11 cellular contexts compared by ENCODE assay signal in the genomic region with DNA sequence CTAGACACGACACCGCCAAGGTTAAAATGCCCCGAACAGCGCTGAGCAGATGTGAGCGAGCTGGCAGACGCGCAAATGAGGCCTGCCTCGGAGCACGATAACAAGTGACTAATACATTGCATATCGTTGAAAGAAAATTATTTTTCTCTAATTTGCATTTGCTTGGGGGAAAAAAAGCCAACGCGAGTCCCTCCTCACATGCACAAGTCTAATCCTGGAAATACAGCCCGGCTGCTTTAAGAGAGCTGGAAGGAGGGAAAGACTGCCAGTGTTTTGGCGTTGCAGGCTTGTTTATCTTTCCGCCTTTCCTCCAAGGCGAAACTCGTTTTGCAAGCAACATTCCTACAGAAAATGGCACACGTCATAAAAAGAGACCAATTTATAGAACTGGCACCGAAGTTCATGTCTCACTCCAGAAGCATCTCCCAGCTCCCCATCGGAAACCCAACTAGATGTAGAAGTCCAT. TPM values are rescaled to one million over a fixed set of nuclear protein-coding genes. Genes with fewer than 3 reads are reported as not detected.
DNase-seq lines count a peak whose midpoint lies in the region; ATAC-seq and TF ChIP-seq lines count a peak whose summit lies in the region.
"Had no signal": no experiment of that assay in that cellular context is flagged by ENCODE, and none has a peak within 500 bp of the region (broad histone marks: within the 10 kb centered on the region; RNA-seq: fewer than 3 reads in every experiment).

No MANE protein-coding gene starts in this region.

- no peak for TF ChIP-seq POLR2A in thyroid gland (IDR thresholded peaks at IDR 0.05)

- intact Hi-C loops in thyroid gland (cut with DNase I) = no loop called here

- POLR2A ChIA-PET in activated naive CD8-positive, alpha-beta T cell treated with anti-CD3 and anti-CD28 coated beads, Interleukin-2, amount 10 ng/mL, durations not matched to agents 7 days and 5 days (lab: Charles Lee) = interaction anchor here (0.6 to 1.1 kb wide), 3 partner anchors 9 to 262 kb away, joined by 3 read pairs; no protein-coding TSS in a partner anchor

- no peaks in the 10 kb centered on the region for H3K27me3 Mint-ChIP-seq in activated naive CD8-positive, alpha-beta T cell treated with anti-CD3 and anti-CD28 coated beads, Interleukin-2, amount 10 ng/mL, durations not matched to agents 7 days and 5 days
- H3K27me3 Mint-ChIP-seq in activated naive CD8-positive, alpha-beta T cell treated with anti-CD3 and anti-CD28 coated beads, Interleukin-2, amount 50 U/mL, for 24 hours = no peaks in the 10 kb centered on the region

- peak overlapping the region; percentile 20; the same call in 1 of the 2 replicates for H3K27ac ChIP-seq in WERI-Rb-1
- no peak overlapping the region for H3K27ac ChIP-seq in hepatocyte
- peak overlapping the region in 1 of 3 donors; percentile 36 for H3K27ac ChIP-seq in thyroid gland

- H3K27me3 ChIP-seq in WERI-Rb-1 (ENCODE audit: insufficient read depth, low read depth, severe bottlenecking) = peaks cover 87% of the 10 kb centered on the region
- peaks cover 27% of the 10 kb centered on the region for H3K27me3 ChIP-seq in hepatocyte
- no peaks in the 10 kb centered on the region for H3K27me3 ChIP-seq in thyroid gland

- H4K20me1 ChIP-seq in hepatocyte (ENCODE audit: insufficient read depth, poor library complexity, severe bottlenecking) = peaks cover 54% of the 10 kb centered on the region

- peaks cover 84% of the 10 kb centered on the region for H3K79me2 ChIP-seq in hepatocyte

- no peak for DNase-seq in activated naive CD8-positive, alpha-beta T cell treated with anti-CD3 and anti-CD28 coated beads, Interleukin-2, amount 10 ng/mL, durations not matched to agents 7 days and 5 days
- DNase-seq in activated naive CD8-positive, alpha-beta T cell treated with anti-CD3 and anti-CD28 coated beads, Interleukin-2, amount 50 U/mL, for 24 hours = no peak
- no peak for DNase-seq in WERI-Rb-1
- peak; percentile 58 for DNase-seq in hepatocyte (ENCODE audit: low spot score)
- DNase-seq in thyroid gland = peak; percentile 31 to 47
- DNase-seq in NCI-H146 (lab: John Stamatoyannopoulos, UW) = no peak
- no peak for DNase-seq in NCI-H1105 treated with DMSO at 0.1 percent for 48 hours (lab: John Stamatoyannopoulos, UW)
- DNase-seq: activated naive CD4-positive, alpha-beta T cell treated with anti-CD3 and anti-CD28 coated beads for 36 hours; stimulated activated naive CD4-positive, alpha-beta T cell treated with Interleukin-2 at 50 U/mL for 16 hours had no signal

- H3K36me3 ChIP-seq in WERI-Rb-1 = peaks cover 26% of the 10 kb centered on the region
- no peaks in the 10 kb centered on the region for H3K36me3 ChIP-seq in hepatocyte (replicated peaks; ENCODE audit: insufficient read depth, low read depth)
- H3K36me3 ChIP-seq in thyroid gland = no peaks in the 10 kb centered on the region

- peaks cover 33% of the 10 kb centered on the region for H3K4me1 Mint-ChIP-seq in activated naive CD8-positive, alpha-beta T cell treated with anti-CD3 and anti-CD28 coated beads, Interleukin-2, amount 10 ng/mL, durations not matched to agents 7 days and 5 days
- H3K4me1 Mint-ChIP-seq in activated naive CD8-positive, alpha-beta T cell treated with anti-CD3 and anti-CD28 coated beads, Interleukin-2, amount 50 U/mL, for 24 hours = peaks cover 66% of the 10 kb centered on the region

- H3K9me3 ChIP-seq in WERI-Rb-1 (ENCODE audit: severe bottlenecking) = no peaks in the 10 kb centered on the region
- no peaks in the 10 kb centered on the region for H3K9me3 ChIP-seq in hepatocyte (ENCODE audit: low read depth)
- no peaks in the 10 kb centered on the region for H3K9me3 ChIP-seq in thyroid gland
- H3K9me3 ChIP-seq: Caco-2 had no signal

- H3K9me2 ChIP-seq in hepatocyte (replicated peaks; ENCODE audit: insufficient read depth) = no peaks in the 10 kb centered on the region

- H3K27ac Mint-ChIP-seq in activated naive CD8-positive, alpha-beta T cell treated with anti-CD3 and anti-CD28 coated beads, Interleukin-2, amount 10 ng/mL, durations not matched to agents 7 days and 5 days = no peak overlapping the region
- H3K27ac Mint-ChIP-seq in activated naive CD8-positive, alpha-beta T cell treated with anti-CD3 and anti-CD28 coated beads, Interleukin-2, amount 50 U/mL, for 24 hours = no peak overlapping the region
- H3K27ac Mint-ChIP-seq: activated naive CD4-positive, alpha-beta T cell treated with anti-CD3 and anti-CD28 coated beads for 36 hours had no signal

- ATAC-seq in activated naive CD8-positive, alpha-beta T cell treated with anti-CD3 and anti-CD28 coated beads, Interleukin-2, amount 10 ng/mL, durations not matched to agents 7 days and 5 days (ENCODE audit: low read depth) = no peak
- ATAC-seq in activated naive CD8-positive, alpha-beta T cell treated with anti-CD3 and anti-CD28 coated beads, Interleukin-2, amount 50 U/mL, for 24 hours = no peak
- ATAC-seq in GM18502 (IDR thresholded peaks at IDR 0.05; ENCODE audit: poor library complexity, unreplicated experiment) = no peak

- H3K4me3 ChIP-seq in WERI-Rb-1 (ENCODE audit: low read depth, low read length) = no peak overlapping the region
- no peak overlapping the region for H3K4me3 ChIP-seq in hepatocyte
- no peak overlapping the region for H3K4me3 ChIP-seq in thyroid gland (replicated peaks in 1 of 3)

- H3K4me3 Mint-ChIP-seq in activated naive CD8-positive, alpha-beta T cell treated with anti-CD3 and anti-CD28 coated beads, Interleukin-2, amount 10 ng/mL, durations not matched to agents 7 days and 5 days = peak overlapping the region; percentile 73
- H3K4me3 Mint-ChIP-seq in activated naive CD8-positive, alpha-beta T cell treated with anti-CD3 and anti-CD28 coated beads, Interleukin-2, amount 50 U/mL, for 24 hours = no peak overlapping the region

- TF ChIP-seq CTCF in WERI-Rb-1 (IDR thresholded peaks at IDR 0.05; ENCODE audit: low read depth, low read length) (no peak), hepatocyte (IDR thresholded peaks at IDR 0.05; ENCODE audit: poor library complexity) (no peak), thyroid gland (IDR thresholded peaks at IDR 0.05) (no peak)

- peak overlapping the region; percentile 98 for H3K4me2 ChIP-seq in hepatocyte

- 31% methylated on average over 20 of the region's 20 CpGs for WGBS in hepatocyte (ENCODE audit: low lambda C conversion rate, missing lambda C conversion rate)
- WGBS in thyroid gland, 2 donors = 43 to 55% methylated on average over 20 of the region's 20 CpGs

- no peaks in the 10 kb centered on the region for H3K9me3 Mint-ChIP-seq in activated naive CD8-positive, alpha-beta T cell treated with anti-CD3 and anti-CD28 coated beads, Interleukin-2, amount 10 ng/mL, durations not matched to agents 7 days and 5 days
- H3K9me3 Mint-ChIP-seq in activated naive CD8-positive, alpha-beta T cell treated with anti-CD3 and anti-CD28 coated beads, Interleukin-2, amount 50 U/mL, for 24 hours = no peaks in the 10 kb centered on the region
- H3K9me3 Mint-ChIP-seq: activated naive CD4-positive, alpha-beta T cell treated with anti-CD3 and anti-CD28 coated beads for 36 hours had no signal

- H3K36me3 Mint-ChIP-seq in activated naive CD8-positive, alpha-beta T cell treated with anti-CD3 and anti-CD28 coated beads, Interleukin-2, amount 10 ng/mL, durations not matched to agents 7 days and 5 days = peaks cover 6% of the 10 kb centered on the region
- peaks cover 3% of the 10 kb centered on the region for H3K36me3 Mint-ChIP-seq in activated naive CD8-positive, alpha-beta T cell treated with anti-CD3 and anti-CD28 coated beads, Interleukin-2, amount 50 U/mL, for 24 hours (ENCODE audit: low read depth)

- peaks cover 89% of the 10 kb centered on the region for H3K4me1 ChIP-seq in hepatocyte (ENCODE audit: insufficient read depth)
- H3K4me1 ChIP-seq in thyroid gland = peaks cover 25 to 65% of the 10 kb centered on the region in 2 donors

- no peak overlapping the region for H2AFZ ChIP-seq in hepatocyte

RNA-seq across cellular contexts. Expression of gene BCOR, which starts 12.6 kb away (rescaled TPM):
- total RNA-seq in activated naive CD8-positive, alpha-beta T cell treated with anti-CD3 and anti-CD28 coated beads, Interleukin-2, amount 10 ng/mL, durations not matched to agents 7 days and 5 days = 10 to 100 TPM; 44.7 to 46.4 TPM
- total RNA-seq in hepatocyte (22.7 and 22.9 TPM in 2 replicates), thyroid gland (10 to 100 TPM; 30.9 to 67.4 (median 42.4) TPM)
- 13.6 and 15.3 TPM in 2 replicates for polyA plus RNA-seq in hepatocyte

Comparison
In these comparisons a context has a peak if more than half of its experiments do, and no peak if none do; other contexts are left out.
1. DNase-seq: peak in hepatocyte (single experiment) and thyroid gland (2 of 2); none in activated naive CD8-positive, alpha-beta T cell treated with anti-CD3 and anti-CD28 coated beads, Interleukin-2, amount 10 ng/mL, durations not matched to agents 7 days and 5 days (single experiment), activated naive CD8-positive, alpha-beta T cell treated with anti-CD3 and anti-CD28 coated beads, Interleukin-2, amount 50 U/mL, for 24 hours (single experiment), WERI-Rb-1 (single experiment), NCI-H146 (single experiment) and NCI-H1105 treated with DMSO at 0.1 percent for 48 hours (single experiment).